In the genomic region with DNA sequence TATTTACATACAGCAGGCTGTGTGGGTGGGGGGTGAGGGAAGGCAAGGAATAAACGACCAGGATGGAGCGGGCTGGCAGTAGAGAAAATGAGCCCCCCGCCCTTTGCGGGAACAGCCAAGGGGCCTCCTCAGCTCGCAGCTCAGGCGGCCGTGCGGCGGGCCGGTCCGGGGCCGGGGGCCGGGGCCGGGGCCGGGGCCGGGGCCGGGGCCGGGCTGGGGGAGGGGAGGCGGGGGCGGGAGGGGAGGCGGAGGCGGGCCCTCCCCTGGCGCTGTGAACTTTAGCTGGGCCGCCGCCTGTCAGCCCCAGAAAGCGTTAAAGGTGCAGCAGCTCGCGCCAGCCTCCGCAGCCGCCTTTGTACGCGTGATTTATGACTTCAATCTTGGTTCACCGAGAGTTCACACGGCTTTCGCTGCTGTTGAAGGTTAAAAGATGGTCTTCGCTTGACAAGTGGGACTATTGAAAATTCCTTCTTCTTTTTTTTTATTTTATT, we compare ENCODE assay signal across 8 cellular contexts.
DNase-seq lines count a peak whose midpoint lies in the region; ATAC-seq and TF ChIP-seq lines count a peak whose summit lies in the region.

No MANE protein-coding gene starts in this region.

- ATAC-seq in HG02588 (IDR thresholded peaks at IDR 0.05; ENCODE audit: unreplicated experiment), result no peak
- ATAC-seq in GM18868 (IDR thresholded peaks at IDR 0.05; ENCODE audit: unreplicated experiment), result no peak

- peak overlapping the region; percentile 63 for H3K4me3 ChIP-seq in coronary artery

- H3K4me1 Mint-ChIP-seq in T-helper 1 cell treated with Interleukin-12 subunit alpha and Interleukin-12 subunit beta and Interleukin-4 antibody, amounts not matched to agents 30 μg/mL and 1 μg/mL, for 36 hours (ENCODE audit: low read depth), result peaks cover 25% of the 10 kb centered on the region

- H3K27ac ChIP-seq in coronary artery, result peak overlapping the region in 1 of 2 donors; percentile 21

- H3K27me3 Mint-ChIP-seq in T-helper 1 cell treated with Interleukin-12 subunit alpha and Interleukin-12 subunit beta and Interleukin-4 antibody, amounts not matched to agents 30 μg/mL and 1 μg/mL, for 36 hours (ENCODE audit: low read depth), result peaks cover 31% of the 10 kb centered on the region

- peak overlapping the region; percentile 81 for H3K4me3 Mint-ChIP-seq in T-helper 1 cell treated with Interleukin-12 subunit alpha and Interleukin-12 subunit beta and Interleukin-4 antibody, amounts not matched to agents 30 μg/mL and 1 μg/mL, for 36 hours

- no peaks in the 10 kb centered on the region for H3K9me3 Mint-ChIP-seq in T-helper 1 cell treated with Interleukin-12 subunit alpha and Interleukin-12 subunit beta and Interleukin-4 antibody, amounts not matched to agents 30 μg/mL and 1 μg/mL, for 36 hours

- DNase-seq in GM20000 (ENCODE audit: low spot score), result peak; percentile 42
- no peak for DNase-seq in coronary artery (ENCODE audit: low spot score)
- peak; percentile 25 for DNase-seq in stimulated activated CD4-positive, alpha-beta T cell treated with anti-CD3 and anti-CD28 coated beads, Interleukin-12 subunit alpha, Interleukin-12 subunit beta, amount 100 ng/mL, for 4 hours
- DNase-seq in middle frontal gyrus (ENCODE audit: extremely low spot score, low spot score), result no peak
- DNase-seq in NCI-H128 (lab: John Stamatoyannopoulos, UW; ENCODE audit: unreplicated experiment), result no peak

- TF ChIP-seq CTCF in GM20000 (IDR thresholded peaks at IDR 0.05; ENCODE audit: extremely low read depth, missing control alignments) (no peak), coronary artery (IDR thresholded peaks at IDR 0.05) (no peak)

- peak overlapping the region; percentile 83 for H3K27ac Mint-ChIP-seq in T-helper 1 cell treated with Interleukin-12 subunit alpha and Interleukin-12 subunit beta and Interleukin-4 antibody, amounts not matched to agents 30 μg/mL and 1 μg/mL, for 36 hours

- H3K36me3 Mint-ChIP-seq in T-helper 1 cell treated with Interleukin-12 subunit alpha and Interleukin-12 subunit beta and Interleukin-4 antibody, amounts not matched to agents 30 μg/mL and 1 μg/mL, for 36 hours (ENCODE audit: low read depth), result no peaks in the 10 kb centered on the region

Comparison
In these comparisons a context has a peak if more than half of its experiments do, and no peak if none do; other contexts are left out.
1. DNase-seq: peak in GM20000 (single experiment) and stimulated activated CD4-positive, alpha-beta T cell treated with anti-CD3 and anti-CD28 coated beads, Interleukin-12 subunit alpha, Interleukin-12 subunit beta, amount 100 ng/mL, for 4 hours (single experiment); none in coronary artery (single experiment), middle frontal gyrus (single experiment) and NCI-H128 (single experiment).